ENCODE assay signal across 1 cellular context in the genomic region with DNA sequence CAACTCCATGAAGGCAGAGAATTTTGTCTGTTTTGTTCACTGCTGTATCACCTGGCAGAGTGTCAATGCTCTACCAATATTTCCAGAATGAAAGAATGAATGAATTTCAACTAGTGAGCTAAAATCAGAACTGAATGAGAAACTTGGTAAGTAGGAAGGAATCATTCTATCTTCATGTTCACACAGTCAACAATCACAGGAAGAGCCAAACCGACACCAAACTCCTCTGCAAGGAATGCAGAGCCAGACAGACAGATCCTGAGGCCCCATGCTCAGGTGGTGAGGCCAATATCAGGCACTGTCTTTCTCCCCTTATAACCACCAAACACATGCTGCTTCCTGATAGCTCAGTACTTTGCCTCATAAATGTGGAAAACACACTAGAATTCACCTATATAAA.
TF ChIP-seq lines count a peak whose summit lies in the region.

No MANE protein-coding gene starts in this region.

TF ChIP-seq in SK-N-SH, 30 proteins besides CTCF, POLR2A, EP300 and RAD21 (continued from another document):
- TF ChIP-seq, protein P1, sequence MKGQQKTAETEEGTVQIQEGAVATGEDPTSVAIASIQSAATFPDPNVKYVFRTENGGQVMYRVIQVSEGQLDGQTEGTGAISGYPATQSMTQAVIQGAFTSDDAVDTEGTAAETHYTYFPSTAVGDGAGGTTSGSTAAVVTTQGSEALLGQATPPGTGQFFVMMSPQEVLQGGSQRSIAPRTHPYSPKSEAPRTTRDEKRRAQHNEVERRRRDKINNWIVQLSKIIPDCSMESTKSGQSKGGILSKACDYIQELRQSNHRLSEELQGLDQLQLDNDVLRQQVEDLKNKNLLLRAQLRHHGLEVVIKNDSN (IDR thresholded peaks at IDR 0.05; ENCODE audit: borderline replicate concordance, low read depth): no peak
- TF ChIP-seq EZH2phosphoT487 (IDR thresholded peaks at IDR 0.05; ENCODE audit: borderline replicate concordance, low read depth) (no peak), MXI1 (IDR thresholded peaks at IDR 0.05; ENCODE audit: low read depth, low read length) (no peak), RFX5 (IDR thresholded peaks at IDR 0.05; ENCODE audit: low read length) (no peak), YY1 (IDR thresholded peaks at IDR 0.05; ENCODE audit: low read depth) (no peak), SMC3 (IDR thresholded peaks at IDR 0.05; ENCODE audit: low read depth, low read length) (no peak)
- TF ChIP-seq, protein P2, sequence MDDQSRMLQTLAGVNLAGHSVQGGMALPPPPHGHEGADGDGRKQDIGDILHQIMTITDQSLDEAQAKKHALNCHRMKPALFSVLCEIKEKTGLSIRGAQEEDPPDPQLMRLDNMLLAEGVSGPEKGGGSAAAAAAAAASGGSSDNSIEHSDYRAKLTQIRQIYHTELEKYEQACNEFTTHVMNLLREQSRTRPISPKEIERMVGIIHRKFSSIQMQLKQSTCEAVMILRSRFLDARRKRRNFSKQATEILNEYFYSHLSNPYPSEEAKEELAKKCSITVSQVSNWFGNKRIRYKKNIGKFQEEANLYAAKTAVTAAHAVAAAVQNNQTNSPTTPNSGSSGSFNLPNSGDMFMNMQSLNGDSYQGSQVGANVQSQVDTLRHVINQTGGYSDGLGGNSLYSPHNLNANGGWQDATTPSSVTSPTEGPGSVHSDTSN (IDR thresholded peaks at IDR 0.05): no peak
- TF ChIP-seq, protein P3, sequence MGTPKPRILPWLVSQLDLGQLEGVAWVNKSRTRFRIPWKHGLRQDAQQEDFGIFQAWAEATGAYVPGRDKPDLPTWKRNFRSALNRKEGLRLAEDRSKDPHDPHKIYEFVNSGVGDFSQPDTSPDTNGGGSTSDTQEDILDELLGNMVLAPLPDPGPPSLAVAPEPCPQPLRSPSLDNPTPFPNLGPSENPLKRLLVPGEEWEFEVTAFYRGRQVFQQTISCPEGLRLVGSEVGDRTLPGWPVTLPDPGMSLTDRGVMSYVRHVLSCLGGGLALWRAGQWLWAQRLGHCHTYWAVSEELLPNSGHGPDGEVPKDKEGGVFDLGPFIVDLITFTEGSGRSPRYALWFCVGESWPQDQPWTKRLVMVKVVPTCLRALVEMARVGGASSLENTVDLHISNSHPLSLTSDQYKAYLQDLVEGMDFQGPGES (IDR thresholded peaks at IDR 0.05; ENCODE audit: low read depth, low read length): no peak
